9 cellular contexts compared by ENCODE assay signal in genomic region chr17:58639681-58640080, GRCh38. TPM values are rescaled to one million over a fixed set of nuclear protein-coding genes. Genes with fewer than 3 reads are reported as not detected.
"Had no signal": no experiment of that assay in that cellular context is flagged by ENCODE, and none has a peak within 500 bp of the region (broad histone marks: within the 10 kb centered on the region; RNA-seq: fewer than 3 reads in every experiment).

No MANE protein-coding gene starts in this region.

- H3K9ac ChIP-seq: KMS-11 had no signal

- H3K4me3 ChIP-seq: K562 had no signal

- DNase-seq: IMR-90, KBM-7, KG1 had no signal

- ATAC-seq: K562 had no signal

- H3K27ac ChIP-seq: HL-60, KMS-11 had no signal

- FAIRE-seq: HTR-8/SVneo, K562 had no signal

- H3K4me2 ChIP-seq: KMS-11 had no signal

RNA-seq across cellular contexts. Expression of gene TEX14, which starts 52.2 kb away (rescaled TPM):
- total RNA-seq: HT-29, IMR-90 had no signal
- polyA plus RNA-seq: IgD-negative memory B cell, IMR-90 had no signal
